Comparison of ENCODE assay signal across 1 cellular context in the genomic region with DNA sequence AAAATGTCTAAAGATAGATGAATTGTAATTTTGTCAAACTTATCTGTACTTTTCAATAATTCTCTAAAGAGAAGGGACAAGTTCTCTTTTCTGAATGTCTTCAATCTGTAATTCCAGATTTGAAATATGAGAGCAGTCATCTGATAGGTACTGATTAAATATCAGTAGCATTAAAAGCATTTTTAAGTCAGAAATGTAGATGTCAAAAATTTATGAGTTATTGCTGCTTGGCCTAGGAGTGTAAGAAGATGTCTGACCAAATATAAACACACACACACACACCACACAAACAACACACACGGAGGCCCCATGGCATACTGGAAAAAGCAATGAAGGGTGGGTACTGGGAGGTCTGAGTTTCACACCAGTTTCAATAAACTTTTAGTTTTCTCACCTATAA.
TF ChIP-seq lines count a peak whose summit lies in the region.

No MANE protein-coding gene starts in this region.

TF ChIP-seq in WTC11, 78 proteins besides CTCF, POLR2A, EP300 and RAD21 (continued from another document):
- TF ChIP-seq, protein P1, sequence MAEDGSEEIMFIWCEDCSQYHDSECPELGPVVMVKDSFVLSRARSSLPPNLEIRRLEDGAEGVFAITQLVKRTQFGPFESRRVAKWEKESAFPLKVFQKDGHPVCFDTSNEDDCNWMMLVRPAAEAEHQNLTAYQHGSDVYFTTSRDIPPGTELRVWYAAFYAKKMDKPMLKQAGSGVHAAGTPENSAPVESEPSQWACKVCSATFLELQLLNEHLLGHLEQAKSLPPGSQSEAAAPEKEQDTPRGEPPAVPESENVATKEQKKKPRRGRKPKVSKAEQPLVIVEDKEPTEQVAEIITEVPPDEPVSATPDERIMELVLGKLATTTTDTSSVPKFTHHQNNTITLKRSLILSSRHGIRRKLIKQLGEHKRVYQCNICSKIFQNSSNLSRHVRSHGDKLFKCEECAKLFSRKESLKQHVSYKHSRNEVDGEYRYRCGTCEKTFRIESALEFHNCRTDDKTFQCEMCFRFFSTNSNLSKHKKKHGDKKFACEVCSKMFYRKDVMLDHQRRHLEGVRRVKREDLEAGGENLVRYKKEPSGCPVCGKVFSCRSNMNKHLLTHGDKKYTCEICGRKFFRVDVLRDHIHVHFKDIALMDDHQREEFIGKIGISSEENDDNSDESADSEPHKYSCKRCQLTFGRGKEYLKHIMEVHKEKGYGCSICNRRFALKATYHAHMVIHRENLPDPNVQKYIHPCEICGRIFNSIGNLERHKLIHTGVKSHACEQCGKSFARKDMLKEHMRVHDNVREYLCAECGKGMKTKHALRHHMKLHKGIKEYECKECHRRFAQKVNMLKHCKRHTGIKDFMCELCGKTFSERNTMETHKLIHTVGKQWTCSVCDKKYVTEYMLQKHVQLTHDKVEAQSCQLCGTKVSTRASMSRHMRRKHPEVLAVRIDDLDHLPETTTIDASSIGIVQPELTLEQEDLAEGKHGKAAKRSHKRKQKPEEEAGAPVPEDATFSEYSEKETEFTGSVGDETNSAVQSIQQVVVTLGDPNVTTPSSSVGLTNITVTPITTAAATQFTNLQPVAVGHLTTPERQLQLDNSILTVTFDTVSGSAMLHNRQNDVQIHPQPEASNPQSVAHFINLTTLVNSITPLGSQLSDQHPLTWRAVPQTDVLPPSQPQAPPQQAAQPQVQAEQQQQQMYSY (CRISPR knock-in tag; IDR thresholded peaks at IDR 0.05): no peak
- TF ChIP-seq TEAD1 (CRISPR knock-in tag; IDR thresholded peaks at IDR 0.05) (no peak), ZNF263 (CRISPR knock-in tag; IDR thresholded peaks at IDR 0.05; ENCODE audit: low read depth) (no peak), ELF4 (CRISPR knock-in tag; IDR thresholded peaks at IDR 0.05; ENCODE audit: low read depth) (no peak), SOX15 (CRISPR knock-in tag; IDR thresholded peaks at IDR 0.05) (no peak)
